ENCODE assay signal across 38 cellular contexts in the genomic region with DNA sequence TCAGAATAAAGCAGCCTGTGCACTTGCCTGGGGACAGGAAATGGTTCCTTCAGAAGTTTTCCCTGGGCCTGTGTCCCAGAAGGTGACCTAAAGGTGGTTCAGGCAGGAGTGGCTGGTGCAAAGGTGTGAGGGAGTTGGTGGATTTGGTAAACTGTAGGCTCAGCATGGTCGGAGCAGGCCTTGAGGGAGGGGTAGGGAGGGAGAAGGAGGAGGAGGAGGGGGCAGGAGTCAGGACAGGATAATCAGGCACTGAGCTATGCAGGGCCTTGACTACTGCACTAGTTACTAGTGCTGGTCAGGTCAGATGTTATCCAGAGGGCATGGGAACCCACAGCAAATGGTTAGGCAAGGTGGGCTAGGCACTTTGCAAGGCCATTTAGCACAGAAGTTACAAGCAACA. TPM values are rescaled to one million over a fixed set of nuclear protein-coding genes. Genes with fewer than 3 reads are reported as not detected.
"Had no signal": no experiment of that assay in that cellular context is flagged by ENCODE, and none has a peak within 500 bp of the region (broad histone marks: within the 10 kb centered on the region; RNA-seq: fewer than 3 reads in every experiment).

No MANE protein-coding gene starts in this region.

- H3K9me3 Mint-ChIP-seq: activated B cell treated with CpG ODN at 0.5 μM for 24 hours; activated CD4-positive, alpha-beta memory T cell treated with anti-CD3 and anti-CD28 coated beads for 36 hours; activated naive CD4-positive, alpha-beta T cell treated with anti-CD3 and anti-CD28 coated beads, Interleukin-2, amount 10 ng/mL, durations not matched to agents 7 days and 5 days; activated naive CD8-positive, alpha-beta T cell treated with anti-CD3 and anti-CD28 coated beads, Interleukin-2, amount 50 U/mL, for 24 hours; central memory CD8-positive, alpha-beta T cell had no signal

- H3K27me3 Mint-ChIP-seq: activated B cell treated with CpG ODN at 0.5 μM for 24 hours had no signal

- ATAC-seq: activated CD8-positive, alpha-beta memory T cell treated with anti-CD3 and anti-CD28 coated beads, Interleukin-2, amount 10 ng/mL, durations not matched to agents 7 days and 5 days; activated naive CD8-positive, alpha-beta T cell treated with anti-CD3 and anti-CD28 coated beads, Interleukin-2, amount 50 U/mL, for 24 hours had no signal

- H3K36me3 ChIP-seq: brain microvascular endothelial cell, Peyer's patch had no signal

- DNase-seq: activated B cell treated with CpG ODN at 0.5 μM for 24 hours; activated CD4-positive, alpha-beta memory T cell treated with anti-CD3 and anti-CD28 coated beads for 36 hours; activated CD4-positive, alpha-beta T cell treated with anti-CD3 and anti-CD28 coated beads for 4 hours; activated CD4-positive, alpha-beta T cell treated with anti-CD3 and anti-CD28 coated beads, Interleukin-2, amount 50 U/mL, for 1 hour; activated CD4-positive, CD25-positive, alpha-beta regulatory T cell treated with anti-CD3 and anti-CD28 coated beads, Interleukin-2, amount 50 U/mL, for 72 hours; activated CD8-positive, alpha-beta memory T cell treated with anti-CD3 and anti-CD28 coated beads for 24 hours; activated CD8-positive, alpha-beta memory T cell treated with anti-CD3 and anti-CD28 coated beads, Interleukin-2, amount 10 ng/mL, durations not matched to agents 7 days and 5 days; activated CD8-positive, alpha-beta memory T cell treated with anti-CD3 and anti-CD28 coated beads, Interleukin-2, amount 50 U/mL, for 48 hours; activated effector memory CD4-positive, alpha-beta T cell treated with Interleukin-2 at 50 U/mL for 16 hours; activated naive CD4-positive, alpha-beta T cell treated with anti-CD3 and anti-CD28 coated beads, Interleukin-2, amount 10 ng/mL, durations not matched to agents 7 days and 5 days; activated naive CD8-positive, alpha-beta T cell treated with anti-CD3 and anti-CD28 coated beads, Interleukin-2, amount 50 U/mL, for 24 hours; activated T-cell treated with anti-CD3 and anti-CD28 coated beads, Interleukin-2, amount 50 U/mL, for 48 hours; aorta; brain microvascular endothelial cell; Kasumi-1; KG1; MM.1S; MV-4-11; NCI-H1105 treated with DMSO at 0.1 percent for 48 hours; NCI-H1436; NCI-H1694; NCI-H1930; NCI-H2081 treated with DMSO at 0.1 percent for 48 hours; NCI-H226; NCI-H446 treated with DMSO at 0.1 percent for 48 hours; NCI-H524; NCI-H69; Peyer's patch; RPMI8226; SIG-M5; SW 1271; T-helper 1 cell; T-helper 2 cell; T-helper 9 cell had no signal

- H3K4me3 Mint-ChIP-seq: activated B cell treated with CpG ODN at 0.5 μM for 24 hours; activated CD4-positive, alpha-beta memory T cell treated with anti-CD3 and anti-CD28 coated beads for 36 hours; activated CD8-positive, alpha-beta memory T cell treated with anti-CD3 and anti-CD28 coated beads, Interleukin-2, amount 10 ng/mL, durations not matched to agents 7 days and 5 days; activated naive CD4-positive, alpha-beta T cell treated with anti-CD3 and anti-CD28 coated beads, Interleukin-2, amount 10 ng/mL, durations not matched to agents 7 days and 5 days; activated naive CD8-positive, alpha-beta T cell; activated naive CD8-positive, alpha-beta T cell treated with anti-CD3 and anti-CD28 coated beads, Interleukin-2, amount 50 U/mL, for 24 hours; central memory CD8-positive, alpha-beta T cell had no signal

- H3K9me3 ChIP-seq: Peyer's patch had no signal

- H3K27ac Mint-ChIP-seq: activated B cell treated with CpG ODN at 0.5 μM for 24 hours; activated CD4-positive, alpha-beta memory T cell treated with anti-CD3 and anti-CD28 coated beads for 36 hours; activated CD8-positive, alpha-beta memory T cell treated with anti-CD3 and anti-CD28 coated beads, Interleukin-2, amount 10 ng/mL, durations not matched to agents 7 days and 5 days; activated naive CD4-positive, alpha-beta T cell treated with anti-CD3 and anti-CD28 coated beads, Interleukin-2, amount 10 ng/mL, durations not matched to agents 7 days and 5 days; activated naive CD8-positive, alpha-beta T cell; activated naive CD8-positive, alpha-beta T cell treated with anti-CD3 and anti-CD28 coated beads, Interleukin-2, amount 50 U/mL, for 24 hours had no signal

- H3K36me3 Mint-ChIP-seq: activated CD4-positive, alpha-beta memory T cell treated with anti-CD3 and anti-CD28 coated beads for 36 hours; activated CD8-positive, alpha-beta memory T cell treated with anti-CD3 and anti-CD28 coated beads, Interleukin-2, amount 10 ng/mL, durations not matched to agents 7 days and 5 days; activated naive CD4-positive, alpha-beta T cell treated with anti-CD3 and anti-CD28 coated beads, Interleukin-2, amount 10 ng/mL, durations not matched to agents 7 days and 5 days; activated naive CD8-positive, alpha-beta T cell had no signal

- H3K4me1 Mint-ChIP-seq: activated B cell treated with CpG ODN at 0.5 μM for 24 hours; activated CD8-positive, alpha-beta memory T cell treated with anti-CD3 and anti-CD28 coated beads, Interleukin-2, amount 10 ng/mL, durations not matched to agents 7 days and 5 days; activated naive CD4-positive, alpha-beta T cell treated with anti-CD3 and anti-CD28 coated beads, Interleukin-2, amount 10 ng/mL, durations not matched to agents 7 days and 5 days; activated naive CD8-positive, alpha-beta T cell treated with anti-CD3 and anti-CD28 coated beads, Interleukin-2, amount 50 U/mL, for 24 hours; central memory CD8-positive, alpha-beta T cell had no signal

- H3K4me1 ChIP-seq: Peyer's patch had no signal

- H3K27ac ChIP-seq: brain microvascular endothelial cell, Peyer's patch, VCaP had no signal

- H3K4me3 ChIP-seq: Peyer's patch had no signal

- H3K27me3 ChIP-seq: brain microvascular endothelial cell, Peyer's patch had no signal

RNA-seq across cellular contexts. Expression of a gene that starts 21.3 kb away (rescaled TPM):
- total RNA-seq: activated CD4-positive, alpha-beta memory T cell treated with anti-CD3 and anti-CD28 coated beads for 36 hours; activated CD8-positive, alpha-beta memory T cell treated with anti-CD3 and anti-CD28 coated beads, Interleukin-2, amount 10 ng/mL, durations not matched to agents 7 days and 5 days; aorta; SK-MEL-5 had no signal
